Comparison of ENCODE assay signal across 19 cellular contexts in the genomic region with DNA sequence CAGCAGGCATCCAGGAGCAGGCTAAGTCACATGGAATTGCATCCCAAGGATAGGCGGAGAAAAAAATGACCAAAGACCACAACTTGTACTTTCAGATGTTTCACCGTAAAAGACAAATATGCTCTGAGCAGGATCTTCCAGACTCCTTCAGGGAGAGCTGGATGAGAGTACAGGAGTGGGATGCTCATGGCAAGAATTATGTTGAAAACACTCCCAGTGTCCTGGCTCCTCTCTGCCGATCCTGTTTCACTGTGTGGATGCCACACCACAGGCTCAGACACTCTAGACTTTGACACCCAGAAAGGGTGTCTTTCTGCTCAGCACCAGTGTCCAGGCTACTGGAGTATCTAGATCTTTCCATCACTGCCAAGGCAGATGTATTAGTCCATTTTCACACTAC. TPM values are rescaled to one million over a fixed set of nuclear protein-coding genes. Genes with fewer than 3 reads are reported as not detected.
DNase-seq lines count a peak whose midpoint lies in the region; ATAC-seq and TF ChIP-seq lines count a peak whose summit lies in the region.
"Had no signal": no experiment of that assay in that cellular context is flagged by ENCODE, and none has a peak within 500 bp of the region (broad histone marks: within the 10 kb centered on the region; RNA-seq: fewer than 3 reads in every experiment).

No MANE protein-coding gene starts in this region.

- WGBS in esophagus squamous epithelium, 2 donors: 74 to 94% methylated on average over 3 of the region's 3 CpGs
- WGBS in transverse colon (ENCODE audit: low coverage in 1 of 2), 2 donors: 78% methylated on average over 3 of the region's 3 CpGs; no CpG with 5 or more reads in 1 of the 2 donors

- peaks cover 7% of the 10 kb centered on the region for H3K4me1 Mint-ChIP-seq in mesothelial cell of epicardium

- no peak for ATAC-seq in left colon
- ATAC-seq: HepG2 had no signal

- no peaks in the 10 kb centered on the region for H3K36me3 Mint-ChIP-seq in mesothelial cell of epicardium

- H3K36me3 ChIP-seq in ascending aorta: no peaks in the 10 kb centered on the region
- H3K36me3 ChIP-seq in esophagus squamous epithelium: no peaks in the 10 kb centered on the region
- H3K36me3 ChIP-seq in rectal smooth muscle tissue (ENCODE audit: control insufficient read depth, insufficient read depth, low read length): no peaks in the 10 kb centered on the region
- H3K36me3 ChIP-seq in transverse colon: no peaks in the 10 kb centered on the region

- H3K4me3 ChIP-seq in ascending aorta (no peak overlapping the region), esophagus squamous epithelium (no peak overlapping the region), rectal smooth muscle tissue (ENCODE audit: low read length) (no peak overlapping the region), transverse colon (no peak overlapping the region)

- H3K27me3 ChIP-seq in ascending aorta: no peaks in the 10 kb centered on the region
- H3K27me3 ChIP-seq in esophagus squamous epithelium: no peaks in the 10 kb centered on the region
- no peaks in the 10 kb centered on the region for H3K27me3 ChIP-seq in rectal smooth muscle tissue (ENCODE audit: control insufficient read depth, insufficient read depth, low read length)
- no peaks in the 10 kb centered on the region for H3K27me3 ChIP-seq in transverse colon

- H3K9ac ChIP-seq in rectal smooth muscle tissue (ENCODE audit: low read length): no peak overlapping the region

- no peak for TF ChIP-seq EP300 in transverse colon (IDR thresholded peaks at IDR 0.05; ENCODE audit: low read depth)

- peaks cover 3% of the 10 kb centered on the region for H3K9me3 Mint-ChIP-seq in mesothelial cell of epicardium
- H3K9me3 Mint-ChIP-seq: HFFc6 had no signal

- H3K9me3 ChIP-seq in ascending aorta: no peaks in the 10 kb centered on the region
- no peaks in the 10 kb centered on the region for H3K9me3 ChIP-seq in esophagus squamous epithelium
- no peaks in the 10 kb centered on the region for H3K9me3 ChIP-seq in transverse colon

- intact Hi-C loops in ascending aorta (cut with DNase I) (no loop called here), esophagus squamous epithelium (cut with DNase I) (no loop called here), transverse colon (cut with DNase I; ENCODE audit: low total_unique reads) (no loop called here), left colon (cut with DNase I, micrococcal nuclease) (no loop called here)

- peaks cover 2% of the 10 kb centered on the region for H3K27me3 Mint-ChIP-seq in mesothelial cell of epicardium (ENCODE audit: low read depth)

- H3K27ac Mint-ChIP-seq in mesothelial cell of epicardium: no peak overlapping the region
- H3K27ac Mint-ChIP-seq: HFFc6 had no signal

- DNase-seq in ascending aorta (ENCODE audit: low spot score in 2 of 2) (no peak), esophagus squamous epithelium (lab: John Stamatoyannopoulos, UW) (no peak), transverse colon (no peak), C1 segment of cervical spinal cord (lab: John Stamatoyannopoulos, UW) (no peak), mesothelial cell of epicardium (ENCODE audit: low spot score in 2 of 2, unreplicated experiment in 2 of 2) (no peak), left colon (no peak)
- DNase-seq: ACHN, DMS79, HFFc6, KBM-7, NCI-H1105 treated with DMSO at 0.1 percent for 48 hours, NCI-H1694, NCI-H524, NCI-H82, RPMI8226, SHP77 treated with DMSO at 0.1 percent for 48 hours had no signal

- peak overlapping the region; percentile 78 to 83 for H3K27ac ChIP-seq in ascending aorta
- peak overlapping the region in 3 of 4 donors; percentile 18 to 60 (median 27) for H3K27ac ChIP-seq in esophagus squamous epithelium
- peak overlapping the region; percentile 68 for H3K27ac ChIP-seq in rectal smooth muscle tissue (ENCODE audit: low read depth, low read length)
- peak overlapping the region; percentile 16 to 76 (median 62) for H3K27ac ChIP-seq in transverse colon
- H3K27ac ChIP-seq: C4-2B had no signal

- no peak for TF ChIP-seq CTCF in ascending aorta (IDR thresholded peaks at IDR 0.05)
- no peak for TF ChIP-seq CTCF in esophagus squamous epithelium (IDR thresholded peaks at IDR 0.05)
- no peak for TF ChIP-seq CTCF in transverse colon (IDR thresholded peaks at IDR 0.05)
- TF ChIP-seq CTCF in mesothelial cell of epicardium (IDR thresholded peaks at IDR 0.05; ENCODE audit: unreplicated experiment): no peak

- TF ChIP-seq POLR2A in esophagus squamous epithelium (IDR thresholded peaks at IDR 0.05) (no peak), transverse colon (IDR thresholded peaks at IDR 0.05) (no peak)

- in situ Hi-C loops in transverse colon (cut with MboI; ENCODE audit: low pct_ligation_motif_present in 1 of 4, low pct_unique_long_range_greater_than_20kb in 1 of 4, low sequenced_read_pairs in 3 of 4): no loop called here

- no peak overlapping the region for H3K4me3 Mint-ChIP-seq in mesothelial cell of epicardium
- H3K4me3 Mint-ChIP-seq: HFFc6 had no signal

- peaks cover 0 to 4% of the 10 kb centered on the region in 2 donors for H3K4me1 ChIP-seq in ascending aorta
- peaks cover 0 to 14% (median 7%) of the 10 kb centered on the region in 3 donors for H3K4me1 ChIP-seq in esophagus squamous epithelium
- peaks cover 12% of the 10 kb centered on the region for H3K4me1 ChIP-seq in rectal smooth muscle tissue (ENCODE audit: control insufficient read depth, insufficient read depth, low read length)
- H3K4me1 ChIP-seq in transverse colon: peaks cover 0 to 9% (median 0%) of the 10 kb centered on the region in 4 donors

RNA-seq across cellular contexts. Expression of gene ABI3BP, which starts 11.7 kb away (rescaled TPM):
- total RNA-seq in ascending aorta: 54.2 TPM
- total RNA-seq in esophagus squamous epithelium: 10 to 100 TPM in 3 of 4 donors, 1 to 10 TPM in 1; 6.2 to 68.7 (median 18.8) TPM
- 10 to 100 TPM in 3 of 4 donors, 1 to 10 TPM in 1; 7.9 to 32.6 (median 17.6) TPM for total RNA-seq in transverse colon
- total RNA-seq in mesothelial cell of epicardium: 2.2 to 3.0 TPM (median 2.5 TPM) in 3 replicates
- total RNA-seq in left colon: 10 to 100 TPM; 12.9 to 32.1 TPM
- total RNA-seq: HepG2 had no signal

Comparison
In these comparisons a context has a peak if more than half of its experiments do, and no peak if none do; other contexts are left out.
1. H3K27ac ChIP-seq: peak in every context shown above with its lines; median percentile 80 in ascending aorta; 68 in rectal smooth muscle tissue; 62 in transverse colon; 27 in esophagus squamous epithelium.